ENCODE assay signal across 29 cellular contexts in the genomic region with DNA sequence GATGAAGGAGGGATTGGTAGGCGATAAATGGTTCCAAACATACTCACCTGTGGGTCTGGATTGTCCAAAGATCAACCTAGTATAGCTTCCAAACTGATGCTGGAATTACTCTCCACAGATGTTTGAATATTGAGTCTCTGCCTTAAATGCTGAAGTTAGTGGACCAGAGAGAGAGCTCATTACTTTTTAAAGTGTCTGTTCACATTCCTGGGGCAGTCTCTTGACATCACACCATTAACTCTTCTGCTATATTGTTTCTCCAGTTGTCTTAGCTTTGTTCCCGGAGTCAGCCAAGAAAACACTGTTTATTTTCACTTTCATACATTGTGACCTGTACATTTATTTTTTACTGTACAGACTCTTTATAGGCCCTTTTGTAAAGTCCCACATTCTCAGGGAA. TPM values are rescaled to one million over a fixed set of nuclear protein-coding genes. Genes with fewer than 3 reads are reported as not detected.
DNase-seq lines count a peak whose midpoint lies in the region; ATAC-seq, FAIRE-seq and TF ChIP-seq lines count a peak whose summit lies in the region.
"Had no signal": no experiment of that assay in that cellular context is flagged by ENCODE, and none has a peak within 500 bp of the region (broad histone marks: within the 10 kb centered on the region; RNA-seq: fewer than 3 reads in every experiment).

No MANE protein-coding gene starts in this region.

- no peak for DNase-seq in breast epithelium (ENCODE audit: low spot score in 2 of 2)
- DNase-seq in mammary epithelial cell = no peak
- no peak for DNase-seq in PC-9
- DNase-seq in left colon = no peak
- no peak for DNase-seq in upper lobe of right lung
- DNase-seq in stimulated activated CD8-positive, alpha-beta memory T cell treated with anti-CD3 and anti-CD28 coated beads, Interleukin-4, amount 100 ng/mL, for 48 hours = no peak
- DNase-seq in RCC 7860 (ENCODE audit: low spot score) = no peak
- DNase-seq: 8988T; activated CD4-positive, alpha-beta T cell treated with anti-CD3 and anti-CD28 coated beads, Interleukin-2, amount 10 ng/mL, durations not matched to agents 24 days and 14 days; activated naive CD4-positive, alpha-beta T cell treated with anti-CD3 and anti-CD28 coated beads, Interleukin-2, amount 10 ng/mL, durations not matched to agents 7 days and 5 days; dermis blood vessel endothelial cell; DMS79 treated with DMSO at 0.1 percent for 48 hours; heart left ventricle; immature natural killer cell; Kasumi-1; NCI-H1930; NCI-H2227 treated with DMSO at 0.1 percent for 48 hours; NCI-H774; occipital lobe; retina; SIG-M5; stimulated activated CD4-positive, alpha-beta T cell treated with anti-CD3 and anti-CD28 coated beads, Interleukin-2, amount 100 ng/mL, for 48 hours; stimulated activated naive CD4-positive, alpha-beta T cell; T-helper 1 cell; trophoblast cell had no signal

- H3K27me3 ChIP-seq in breast epithelium (no peaks in the 10 kb centered on the region), mammary epithelial cell (ENCODE audit: insufficient read depth, low read length) (no peaks in the 10 kb centered on the region), PC-9 (ENCODE audit: insufficient read depth, low read depth) (no peaks in the 10 kb centered on the region), upper lobe of right lung (no peaks in the 10 kb centered on the region)
- H3K27me3 ChIP-seq: heart left ventricle had no signal

- CTCF ChIA-PET in mammary epithelial cell (lab: Charles Lee; ENCODE audit: low non-redundant PET) = no interaction called here
- CTCF ChIA-PET in PC-9 (lab: Charles Lee) = no interaction called here

- no TSS peak for BruUV-seq in mammary epithelial cell (replicated peaks; lab: Mats Ljungman, UMichigan)
- no TSS peak for BruUV-seq in PC-9 (replicated peaks; lab: Mats Ljungman, UMichigan)

- TF ChIP-seq POLR2A in breast epithelium (IDR thresholded peaks at IDR 0.05) = no peak

- H3F3A ChIP-seq in PC-9 (ENCODE audit: insufficient read depth, low read depth) = peaks cover 15% of the 10 kb centered on the region; the same call in 1 of the 2 replicates

- TF ChIP-seq CTCF in breast epithelium (IDR thresholded peaks at IDR 0.05) (no peak), mammary epithelial cell (conservative IDR thresholded peaks at IDR 0.05 in 1 of 2, IDR thresholded peaks at IDR 0.05 in 1 of 2; ENCODE audit: extremely low read depth in 1 of 2, insufficient read depth in 1 of 2, low read depth in 1 of 2, low read length in 2 of 2) (no peak), PC-9 (conservative IDR thresholded peaks at IDR 0.05) (no peak), upper lobe of right lung (IDR thresholded peaks at IDR 0.05) (no peak)

- POLR2A ChIA-PET in PC-9 (lab: Charles Lee; ENCODE audit: unreplicated experiment) = no interaction called here

- intact Hi-C loops in breast epithelium (cut with DNase I; ENCODE audit: low total_unique reads) (no loop called here), mammary epithelial cell (cut with micrococcal nuclease) (no loop called here), PC-9 (cut with micrococcal nuclease; ENCODE audit: unreplicated experiment) (no loop called here), left colon (cut with DNase I, micrococcal nuclease) (no loop called here), upper lobe of right lung (cut with DNase I) (no loop called here)

- H3K4me1 ChIP-seq in breast epithelium (no peaks in the 10 kb centered on the region), mammary epithelial cell (ENCODE audit: insufficient read depth, low read length) (no peaks in the 10 kb centered on the region), PC-9 (replicated peaks; ENCODE audit: insufficient read depth) (peaks cover 35% of the 10 kb centered on the region), upper lobe of right lung (peaks cover 9% of the 10 kb centered on the region)
- H3K4me1 ChIP-seq: heart left ventricle had no signal

- H3K4me2 ChIP-seq in mammary epithelial cell (ENCODE audit: insufficient read depth, low read depth, low read length) (no peak overlapping the region), PC-9 (0 out of 2 replicates have a peak overlapping the region, but pooled peaks have one; percentile 91)

- no peaks in the 10 kb centered on the region for H3K9me2 ChIP-seq in PC-9 (ENCODE audit: insufficient read depth)

- no peaks in the 10 kb centered on the region for H4K20me1 ChIP-seq in mammary epithelial cell (ENCODE audit: insufficient read depth, low read length)
- H4K20me1 ChIP-seq in PC-9 (ENCODE audit: insufficient read depth) = no peaks in the 10 kb centered on the region

- FAIRE-seq in RCC 7860 (lab: Jason Lieb, UNC) = no peak

- no peaks in the 10 kb centered on the region for H3K9me3 ChIP-seq in breast epithelium
- H3K9me3 ChIP-seq in mammary epithelial cell (replicated peaks; ENCODE audit: insufficient read depth, low read length) = no peaks in the 10 kb centered on the region
- no peaks in the 10 kb centered on the region for H3K9me3 ChIP-seq in PC-9 (ENCODE audit: insufficient read depth, low read depth)
- H3K9me3 ChIP-seq in upper lobe of right lung = no peaks in the 10 kb centered on the region
- H3K9me3 ChIP-seq: HAP-1, heart left ventricle had no signal

- H3K79me2 ChIP-seq in mammary epithelial cell (ENCODE audit: insufficient read depth, low read length) (no peaks in the 10 kb centered on the region), PC-9 (ENCODE audit: low read depth) (no peaks in the 10 kb centered on the region)

- no peak overlapping the region for H3K9ac ChIP-seq in mammary epithelial cell (ENCODE audit: insufficient read depth, low read length)

- in situ Hi-C loops in mammary epithelial cell (cut with MboI; ENCODE audit: low sequenced_read_pairs in 2 of 2) = no loop called here

- WGBS in mammary epithelial cell (ENCODE audit: low coverage, missing lambda C conversion rate) = 86% methylated on average over 2 of the region's 2 CpGs

- H3K27ac ChIP-seq in breast epithelium (peak overlapping the region; percentile 40 to 50), mammary epithelial cell (ENCODE audit: insufficient read depth, low read depth, low read length) (no peak overlapping the region), PC-9 (no peak overlapping the region), upper lobe of right lung (peak overlapping the region; percentile 31)
- H3K27ac ChIP-seq: heart left ventricle had no signal

- no peak overlapping the region for H2AFZ ChIP-seq in mammary epithelial cell (ENCODE audit: low read depth, low read length)
- no peak overlapping the region for H2AFZ ChIP-seq in PC-9

- ATAC-seq in left colon = peak; percentile 19
- no peak for ATAC-seq in upper lobe of right lung
- no peak for ATAC-seq in GM18867 (IDR thresholded peaks at IDR 0.05; ENCODE audit: unreplicated experiment)
- ATAC-seq: heart left ventricle had no signal

- no peak overlapping the region for H3K4me3 ChIP-seq in breast epithelium
- H3K4me3 ChIP-seq in mammary epithelial cell (replicated peaks in 1 of 3; ENCODE audit: insufficient read depth in 1 of 3, low read depth in 2 of 3, low read length in 3 of 3) = no peak overlapping the region
- no peak overlapping the region for H3K4me3 ChIP-seq in PC-9
- H3K4me3 ChIP-seq in upper lobe of right lung = no peak overlapping the region
- H3K4me3 ChIP-seq: HAP-1, heart left ventricle, lung had no signal

- dilution Hi-C loops in mammary epithelial cell (cut with HindIII; ENCODE audit: low sequenced_read_pairs) = no loop called here

- no peaks in the 10 kb centered on the region for H3K36me3 ChIP-seq in breast epithelium
- no peaks in the 10 kb centered on the region for H3K36me3 ChIP-seq in mammary epithelial cell (ENCODE audit: insufficient read depth, low read length)
- no peaks in the 10 kb centered on the region for H3K36me3 ChIP-seq in PC-9 (ENCODE audit: low read depth)
- no peaks in the 10 kb centered on the region for H3K36me3 ChIP-seq in upper lobe of right lung
- H3K36me3 ChIP-seq: HAP-1, heart left ventricle had no signal

RNA-seq across cellular contexts. Expression of a gene that starts 35.4 kb away (rescaled TPM):
- total RNA-seq in breast epithelium (10 to 100 TPM in 2 of 3 donors, not detected in 1; 56.9 to 62.9 TPM), mammary epithelial cell (under 1 TPM in 1 of 2 donors, not detected in 1; under 0.01 TPM), PC-9 (2021) (0.15 TPM in 1 of 2 replicates, not detected in the other), left colon (10 to 100 TPM; 11.6 to 23.7 TPM), upper lobe of right lung (15.5 TPM)
- not detected for polyA plus RNA-seq in mammary epithelial cell
- not detected for polyA minus RNA-seq in mammary epithelial cell
- total RNA-seq: activated CD4-positive, alpha-beta T cell treated with anti-CD3 and anti-CD28 coated beads, Interleukin-2, amount 10 ng/mL, durations not matched to agents 24 days and 14 days; cardiac septum; heart left ventricle had no signal
- polyA plus RNA-seq: heart left ventricle, immature natural killer cell had no signal

Comparison
In these comparisons a context has a peak if more than half of its experiments do, and no peak if none do; other contexts are left out.
1. H3K27ac ChIP-seq: peak in breast epithelium (2 of 2) and upper lobe of right lung (single experiment); none in mammary epithelial cell (single experiment) and PC-9 (single experiment).